ENCODE assay signal across 7 cellular contexts in genomic region chr11:112588252-112588668, GRCh38.
DNase-seq lines count a peak whose midpoint lies in the region; ATAC-seq, FAIRE-seq and TF ChIP-seq lines count a peak whose summit lies in the region.

No MANE protein-coding gene starts in this region.

- H3K9me3 ChIP-seq in stomach = no peaks in the 10 kb centered on the region

- H3K36me3 ChIP-seq in stomach = no peaks in the 10 kb centered on the region

- no peak overlapping the region for H3K4me3 Mint-ChIP-seq in mesothelial cell of epicardium

- no peaks in the 10 kb centered on the region for H3K27me3 ChIP-seq in stomach

- H3K4me1 Mint-ChIP-seq in mesothelial cell of epicardium = peaks cover 51% of the 10 kb centered on the region

- DNase-seq in GM12891 (ENCODE audit: insufficient read length, low spot score) (peak; percentile 12), NCI-H524 (lab: John Stamatoyannopoulos, UW) (peak; percentile 97 to 98), mesothelial cell of epicardium (ENCODE audit: low spot score in 2 of 2, unreplicated experiment in 2 of 2) (peak in 1 of 2 experiments; percentile 40), stomach (peak; percentile 61)
- peak; percentile 27 to 33 for DNase-seq in activated CD4-positive, alpha-beta T cell treated with anti-CD3 and anti-CD28 coated beads, Interleukin-2, amount 50 U/mL, for 48 hours

- 8 to 18% (median 16%) methylated on average over 5 of the region's 5 CpGs for WGBS in stomach, 5 donors

- H3K27ac Mint-ChIP-seq in mesothelial cell of epicardium = peak overlapping the region; percentile 77

- peak; percentile 94 for FAIRE-seq in GM12891 (lab: Jason Lieb, UNC)
- FAIRE-seq in endometrium (lab: Jason Lieb, UNC) = peak; percentile 77

- peak overlapping the region in 2 of 5 donors; percentile 34 to 67 for H3K27ac ChIP-seq in stomach

- TF ChIP-seq CTCF in mesothelial cell of epicardium (IDR thresholded peaks at IDR 0.05; ENCODE audit: unreplicated experiment) (peak; percentile 47), stomach (IDR thresholded peaks at IDR 0.05) (peak in 5 of 7 experiments; percentile 27 to 65 (median 61))

- no peak for TF ChIP-seq EP300 in stomach (IDR thresholded peaks at IDR 0.05)

- no peaks in the 10 kb centered on the region for H3K27me3 Mint-ChIP-seq in mesothelial cell of epicardium (ENCODE audit: low read depth)

- no peaks in the 10 kb centered on the region for H3K9me3 Mint-ChIP-seq in mesothelial cell of epicardium

- H3K36me3 Mint-ChIP-seq in mesothelial cell of epicardium = no peaks in the 10 kb centered on the region

- peaks cover 0 to 23% (median 9%) of the 10 kb centered on the region in 4 donors for H3K4me1 ChIP-seq in stomach

- intact Hi-C loops in stomach (cut with DNase I; ENCODE audit: low total_unique reads) = loop anchor here (5.0 kb wide), 2 partner anchors 534 to 699 kb away; no protein-coding TSS in a partner anchor

- H3K4me3 ChIP-seq in stomach = no peak overlapping the region

- peak; percentile 42 for ATAC-seq in HG03520 (IDR thresholded peaks at IDR 0.05; ENCODE audit: unreplicated experiment)

- TF ChIP-seq POLR2A in GM12891 (IDR thresholded peaks at IDR 0.05; ENCODE audit: low read depth, low read length) = no peak
- no peak for TF ChIP-seq POLR2A in stomach (IDR thresholded peaks at IDR 0.05)

TF ChIP-seq in GM12891, 5 proteins besides CTCF, POLR2A, EP300 and RAD21:
- TF ChIP-seq TAF1 (IDR thresholded peaks at IDR 0.05; ENCODE audit: low read depth, low read length) (no peak), SPI1 (IDR thresholded peaks at IDR 0.05; ENCODE audit: low read depth, low read length) (no peak), PAX5 (IDR thresholded peaks at IDR 0.05; ENCODE audit: insufficient read depth, low read length, severe bottlenecking) (no peak), POLR2AphosphoS5 (IDR thresholded peaks at IDR 0.05; ENCODE audit: low read depth, low read length) (no peak), POU2F2 (IDR thresholded peaks at IDR 0.05; ENCODE audit: low read depth, low read length) (no peak)
